Comparison of ENCODE assay signal across 15 cellular contexts in the genomic region with DNA sequence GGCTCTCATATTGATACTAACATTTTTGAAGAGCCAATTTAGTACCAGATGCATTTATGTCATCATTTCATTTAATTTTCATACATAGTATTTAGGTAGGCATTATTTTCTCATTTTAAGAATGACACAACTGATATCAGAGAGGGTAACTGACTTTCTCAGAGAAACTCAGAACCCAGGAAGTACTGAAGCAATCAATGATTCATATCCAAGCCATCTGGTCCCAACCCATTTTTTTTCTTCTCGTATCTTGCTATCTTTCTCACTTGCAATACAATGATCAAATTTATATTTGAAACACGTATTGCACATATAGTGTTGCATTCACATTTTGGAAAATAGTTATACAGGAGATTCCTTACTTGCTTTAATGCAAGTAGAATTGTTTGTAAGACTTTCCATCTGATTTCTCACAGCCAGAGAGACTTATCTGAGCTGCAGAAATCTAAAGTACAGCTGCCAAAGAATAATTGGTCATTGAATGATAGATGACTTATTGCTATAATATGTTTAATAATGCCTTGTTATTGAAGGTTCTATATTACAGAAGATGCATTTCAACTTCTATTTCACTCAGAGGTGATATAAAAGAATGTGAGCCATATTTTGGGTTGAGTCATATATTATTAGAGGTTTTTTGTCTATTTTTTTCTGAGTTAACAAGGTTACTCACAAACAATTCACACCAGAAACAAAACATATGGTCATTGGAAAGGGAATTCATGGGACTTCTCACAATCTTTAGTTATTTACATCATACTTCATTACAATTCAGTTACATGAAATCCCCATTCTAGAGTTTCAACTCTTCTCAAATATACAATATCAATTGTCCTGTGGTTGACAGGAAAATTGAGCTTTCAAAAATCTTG.
A peak's percentile ranks its signal among the peaks of the same experiment; 100 is the strongest.
DNase-seq lines count a peak whose midpoint lies in the region; ATAC-seq and TF ChIP-seq lines count a peak whose summit lies in the region.
"Had no signal": no experiment of that assay in that cellular context is flagged by ENCODE, and none has a peak within 500 bp of the region (broad histone marks: within the 10 kb centered on the region; RNA-seq: fewer than 3 reads in every experiment).

No MANE protein-coding gene starts in this region.

- H3K4me1 Mint-ChIP-seq in MCF 10A (ENCODE audit: insufficient read depth, unreplicated experiment), result peaks cover 29% of the 10 kb centered on the region
- H3K4me1 Mint-ChIP-seq: activated CD4-positive, alpha-beta T cell treated with anti-CD3 and anti-CD28 coated beads for 36 hours had no signal

- no peak overlapping the region for H3K27ac ChIP-seq in breast epithelium
- no peak overlapping the region for H3K27ac ChIP-seq in fibroblast of lung (ENCODE audit: insufficient read depth, low read length)
- H3K27ac ChIP-seq in tibial artery, result no peak overlapping the region
- H3K27ac ChIP-seq in right cardiac atrium (ENCODE audit: low read length), result no peak overlapping the region
- H3K27ac ChIP-seq: colonic mucosa had no signal

- peak overlapping the region; percentile 62 for H3K27ac Mint-ChIP-seq in MCF 10A (ENCODE audit: low read depth, unreplicated experiment)
- H3K27ac Mint-ChIP-seq: activated CD4-positive, alpha-beta T cell treated with anti-CD3 and anti-CD28 coated beads for 36 hours; activated T-cell treated with anti-CD3 and anti-CD28 coated beads, Interleukin-2, amount 50 U/mL, for 24 hours; T-helper 17 cell had no signal

- H3K27me3 Mint-ChIP-seq in MCF 10A (ENCODE audit: insufficient read depth, unreplicated experiment), result no peaks in the 10 kb centered on the region

- no peaks in the 10 kb centered on the region for H3K9me3 Mint-ChIP-seq in MCF 10A (ENCODE audit: unreplicated experiment)
- H3K9me3 Mint-ChIP-seq: activated T-cell treated with anti-CD3 and anti-CD28 coated beads, Interleukin-2, amount 50 U/mL, for 24 hours had no signal

- H3K36me3 Mint-ChIP-seq in MCF 10A (ENCODE audit: insufficient read depth, unreplicated experiment), result peaks cover 6% of the 10 kb centered on the region

- CTCF ChIA-PET in MCF 10A (lab: Yijun Ruan, JAX), result interaction anchor here (0.6 kb wide), 1 partner anchor 268 kb away, joined by 3 read pairs; no protein-coding TSS in a partner anchor

- H3K36me3 ChIP-seq in breast epithelium (no peaks in the 10 kb centered on the region), fibroblast of lung (ENCODE audit: control insufficient read depth, insufficient read depth, low read length) (no peaks in the 10 kb centered on the region), tibial artery (no peaks in the 10 kb centered on the region)
- H3K36me3 ChIP-seq: colonic mucosa had no signal

- TF ChIP-seq CTCF in MCF 10A (IDR thresholded peaks at IDR 0.05; ENCODE audit: unreplicated experiment) (no peak), breast epithelium (IDR thresholded peaks at IDR 0.05) (no peak), fibroblast of lung (conservative IDR thresholded peaks at IDR 0.05 in 1 of 2, IDR thresholded peaks at IDR 0.05 in 1 of 2; ENCODE audit: low read depth in 1 of 2, low read length in 2 of 2) (no peak), tibial artery (IDR thresholded peaks at IDR 0.05) (no peak)

- peak; percentile 45 for DNase-seq in MCF 10A (ENCODE audit: unreplicated experiment)
- no peak for DNase-seq in breast epithelium (ENCODE audit: low spot score in 2 of 2)
- peak; percentile 49 for DNase-seq in RPMI7951 (ENCODE audit: low read depth)
- peak; percentile 46 to 64 for DNase-seq in fibroblast of lung (ENCODE audit: low read depth in 2 of 2)
- DNase-seq in tibial artery, result no peak
- no peak for DNase-seq in right cardiac atrium
- DNase-seq in H4 (ENCODE audit: low spot score), result no peak
- no peak for DNase-seq in sciatic nerve (ENCODE audit: low spot score)
- DNase-seq: activated CD4-positive, alpha-beta T cell treated with anti-CD3 and anti-CD28 coated beads for 36 hours; activated T-cell treated with anti-CD3 and anti-CD28 coated beads, Interleukin-2, amount 50 U/mL, for 24 hours; colonic mucosa; NCI-H1694; NCI-H526 treated with DMSO at 0.1 percent for 48 hours; stimulated activated naive CD4-positive, alpha-beta T cell; T-helper 17 cell had no signal

- H3K4me3 ChIP-seq in breast epithelium (no peak overlapping the region), fibroblast of lung (replicated peaks in 1 of 4; ENCODE audit: control extremely low read depth in 1 of 4, insufficient read depth in 1 of 4, low read depth in 3 of 4, low read length in 4 of 4) (no peak overlapping the region), tibial artery (no peak overlapping the region), right cardiac atrium (ENCODE audit: low read length) (no peak overlapping the region)
- H3K4me3 ChIP-seq: colonic mucosa had no signal

- intact Hi-C loops in MCF 10A (cut with micrococcal nuclease) (no loop called here), breast epithelium (cut with DNase I; ENCODE audit: low total_unique reads) (no loop called here), tibial artery (cut with DNase I; ENCODE audit: low total_unique reads) (no loop called here), right cardiac atrium (cut with DNase I) (no loop called here), sciatic nerve (cut with DNase I) (no loop called here)

- H3K9ac ChIP-seq in fibroblast of lung (ENCODE audit: insufficient read depth, low read length), result no peak overlapping the region

- POLR2A ChIA-PET in MCF 10A (lab: Yijun Ruan, JAX), result interaction anchor here (1.0 to 1.8 kb wide), 4 partner anchors 11 to 339 kb away, joined by 3 to 6 read pairs (median 4); no protein-coding TSS in a partner anchor

- no peak overlapping the region for H3K4me3 Mint-ChIP-seq in MCF 10A (ENCODE audit: unreplicated experiment)
- H3K4me3 Mint-ChIP-seq: activated CD4-positive, alpha-beta T cell treated with anti-CD3 and anti-CD28 coated beads for 36 hours; activated T-cell treated with anti-CD3 and anti-CD28 coated beads, Interleukin-2, amount 50 U/mL, for 24 hours; T-helper 17 cell had no signal

- H3K4me2 ChIP-seq in fibroblast of lung (ENCODE audit: extremely low read depth, insufficient read depth, low read length), result no peak overlapping the region

- no peak overlapping the region for H2AFZ ChIP-seq in fibroblast of lung (ENCODE audit: low read length)

- H3K27me3 ChIP-seq in breast epithelium, result no peaks in the 10 kb centered on the region
- H3K27me3 ChIP-seq in fibroblast of lung (ENCODE audit: control insufficient read depth, insufficient read depth, low read length), result no peaks in the 10 kb centered on the region
- H3K27me3 ChIP-seq in tibial artery, result no peaks in the 10 kb centered on the region
- no peaks in the 10 kb centered on the region for H3K27me3 ChIP-seq in right cardiac atrium (ENCODE audit: control insufficient read depth, insufficient read depth)
- H3K27me3 ChIP-seq: colonic mucosa had no signal

- H4K20me1 ChIP-seq in fibroblast of lung (ENCODE audit: control insufficient read depth, extremely low read depth, insufficient read depth, low read length), result no peaks in the 10 kb centered on the region

- no TSS peak for BruUV-seq in MCF 10A (replicated peaks; lab: Mats Ljungman, UMichigan)

- ATAC-seq in right cardiac atrium (no peak), sciatic nerve (no peak)
- ATAC-seq: activated CD4-positive, alpha-beta T cell treated with anti-CD3 and anti-CD28 coated beads for 36 hours; T-helper 17 cell had no signal

- H3K9me3 ChIP-seq in breast epithelium (no peaks in the 10 kb centered on the region), fibroblast of lung (ENCODE audit: control insufficient read depth, insufficient read depth, low read depth, low read length) (no peaks in the 10 kb centered on the region), tibial artery (no peaks in the 10 kb centered on the region), right cardiac atrium (ENCODE audit: control insufficient read depth, low read length) (no peaks in the 10 kb centered on the region)
- H3K9me3 ChIP-seq: colonic mucosa had no signal

- 85% methylated on average over 2 of the region's 2 CpGs for WGBS in right cardiac atrium

- H3K4me1 ChIP-seq in breast epithelium (no peaks in the 10 kb centered on the region), fibroblast of lung (ENCODE audit: control insufficient read depth, extremely low read depth, insufficient read depth, low read length) (peaks cover 18% of the 10 kb centered on the region), tibial artery (peaks cover 0 to 28% (median 10%) of the 10 kb centered on the region in 4 donors), right cardiac atrium (ENCODE audit: control insufficient read depth, insufficient read depth, low read length) (peaks cover 4% of the 10 kb centered on the region)

- H3K79me2 ChIP-seq in fibroblast of lung (ENCODE audit: control insufficient read depth, insufficient read depth, low read length), result no peaks in the 10 kb centered on the region

- TF ChIP-seq POLR2A in breast epithelium (IDR thresholded peaks at IDR 0.05), result no peak

Comparison
In these comparisons a context has a peak if more than half of its experiments do, and no peak if none do; other contexts are left out.
1. DNase-seq: peak in MCF 10A (single experiment), RPMI7951 (single experiment) and fibroblast of lung (2 of 2); none in breast epithelium (0 of 2), tibial artery (0 of 2), right cardiac atrium (0 of 3), H4 (single experiment) and sciatic nerve (single experiment).